In genomic region chr1:76262591-76262990, GRCh38 we compare ENCODE assay signal across 24 cellular contexts.
DNase-seq lines count a peak whose midpoint lies in the region; ATAC-seq, FAIRE-seq and TF ChIP-seq lines count a peak whose summit lies in the region.
"Had no signal": no experiment of that assay in that cellular context is flagged by ENCODE, and none has a peak within 500 bp of the region (broad histone marks: within the 10 kb centered on the region; RNA-seq: fewer than 3 reads in every experiment).

No MANE protein-coding gene starts in this region.

- 0 out of 22 replicates have a peak, but pooled peaks cover 0 to 4% (median 0%) of the 10 kb centered on the region in 11 experiments for H3K9me3 ChIP-seq in BLaER1 treated with 17β-estradiol and CSF1 and Interleukin-3, amounts not matched to agents 10 nM and 100 nM (replicated peaks in 1 of 11)

- no peaks in the 10 kb centered on the region for H3K27me3 ChIP-seq in BLaER1 treated with 17β-estradiol and CSF1 and Interleukin-3, amounts not matched to agents 10 nM and 100 nM
- H3K27me3 ChIP-seq in bronchial epithelial cell (ENCODE audit: control insufficient read depth, insufficient read depth, low read length), result no peaks in the 10 kb centered on the region

- FAIRE-seq in bronchial epithelial cell (lab: Jason Lieb, UNC) (peak; percentile 64), RCC 7860 (lab: Jason Lieb, UNC) (no peak)
- FAIRE-seq: GM12892, GM18507, HTR-8/SVneo, K562 had no signal

- no peak overlapping the region for H3K9ac ChIP-seq in BLaER1 treated with 17β-estradiol and CSF1 and Interleukin-3, amounts not matched to agents 10 nM and 100 nM

- H3K36me3 ChIP-seq in BLaER1 treated with 17β-estradiol and CSF1 and Interleukin-3, amounts not matched to agents 10 nM and 100 nM, result no peaks in the 10 kb centered on the region
- no peaks in the 10 kb centered on the region for H3K36me3 ChIP-seq in bronchial epithelial cell (ENCODE audit: control insufficient read depth, insufficient read depth, low read length)

- DNase-seq in AG08395 (ENCODE audit: low spot score) (peak; percentile 55), bronchial epithelial cell (ENCODE audit: low read depth) (no peak), fibroblast of pulmonary artery (ENCODE audit: low read depth) (peak; percentile 27), NCI-H345 treated with DMSO at 0.1 percent for 48 hours (lab: John Stamatoyannopoulos, UW; ENCODE audit: unreplicated experiment) (no peak), RCC 7860 (ENCODE audit: low spot score) (no peak)
- DNase-seq: 8988T; AML-193; CD4-positive, alpha-beta memory T cell; DMS153; DMS79; GDM1; GOT3; H7; HFFc6; IMR-90 had no signal

- peaks cover 9 to 33% (median 24%) of the 10 kb centered on the region in 10 experiments for H3K4me1 ChIP-seq in BLaER1 treated with 17β-estradiol and CSF1 and Interleukin-3, amounts not matched to agents 10 nM and 100 nM

- ATAC-seq in HG03460 (IDR thresholded peaks at IDR 0.05; ENCODE audit: unreplicated experiment) (no peak), SK-N-SH treated with all-trans-retinoic acid at 6 μM for 48 hours (no peak)
- ATAC-seq: HCT116, K562 had no signal

- peak overlapping the region in 6 of 11 experiments; percentile 5 to 40 (median 15); a peak in 7 of 22 replicates for H3K4me2 ChIP-seq in BLaER1 treated with 17β-estradiol and CSF1 and Interleukin-3, amounts not matched to agents 10 nM and 100 nM

- peaks cover 0 to 5% (median 0%) of the 10 kb centered on the region in 11 experiments; a peak in 2 of 22 replicates for H4K20me1 ChIP-seq in BLaER1 treated with 17β-estradiol and CSF1 and Interleukin-3, amounts not matched to agents 10 nM and 100 nM

- TF ChIP-seq CTCF in bronchial epithelial cell (IDR thresholded peaks at IDR 0.05; ENCODE audit: insufficient read depth, low read length, severe bottlenecking), result no peak
- no peak for TF ChIP-seq CTCF in fibroblast of pulmonary artery (IDR thresholded peaks at IDR 0.05; ENCODE audit: low read length, missing control alignments)

- no peak overlapping the region for H3K4me3 ChIP-seq in BLaER1 treated with 17β-estradiol and CSF1 and Interleukin-3, amounts not matched to agents 10 nM and 100 nM
- H3K4me3 ChIP-seq in bronchial epithelial cell (ENCODE audit: low read depth, low read length) (no peak overlapping the region), fibroblast of pulmonary artery (replicated peaks; ENCODE audit: low read depth, low read length) (no peak overlapping the region)
- H3K4me3 ChIP-seq: K562 had no signal

- H3K27ac ChIP-seq in BLaER1 treated with 17β-estradiol and CSF1 and Interleukin-3, amounts not matched to agents 10 nM and 100 nM, result no peak overlapping the region
- H3K27ac ChIP-seq: HL-60 had no signal

TF ChIP-seq in SK-N-SH treated with all-trans-retinoic acid at 6 μM for 48 hours, 23 proteins besides CTCF, POLR2A, EP300 and RAD21:
- TF ChIP-seq POU6F1 (CRISPR knock-in tag; IDR thresholded peaks at IDR 0.05; ENCODE audit: borderline replicate concordance, low read depth) (no peak), ISL1 (CRISPR knock-in tag; IDR thresholded peaks at IDR 0.05) (no peak), RARB (CRISPR knock-in tag; IDR thresholded peaks at IDR 0.05) (no peak)

Comparison
In these comparisons a context has a peak if more than half of its experiments do, and no peak if none do; other contexts are left out.
1. DNase-seq: peak in AG08395 (single experiment) and fibroblast of pulmonary artery (single experiment); none in bronchial epithelial cell (single experiment), NCI-H345 treated with DMSO at 0.1 percent for 48 hours (single experiment) and RCC 7860 (single experiment).